8 cellular contexts compared by ENCODE assay signal in the genomic region with DNA sequence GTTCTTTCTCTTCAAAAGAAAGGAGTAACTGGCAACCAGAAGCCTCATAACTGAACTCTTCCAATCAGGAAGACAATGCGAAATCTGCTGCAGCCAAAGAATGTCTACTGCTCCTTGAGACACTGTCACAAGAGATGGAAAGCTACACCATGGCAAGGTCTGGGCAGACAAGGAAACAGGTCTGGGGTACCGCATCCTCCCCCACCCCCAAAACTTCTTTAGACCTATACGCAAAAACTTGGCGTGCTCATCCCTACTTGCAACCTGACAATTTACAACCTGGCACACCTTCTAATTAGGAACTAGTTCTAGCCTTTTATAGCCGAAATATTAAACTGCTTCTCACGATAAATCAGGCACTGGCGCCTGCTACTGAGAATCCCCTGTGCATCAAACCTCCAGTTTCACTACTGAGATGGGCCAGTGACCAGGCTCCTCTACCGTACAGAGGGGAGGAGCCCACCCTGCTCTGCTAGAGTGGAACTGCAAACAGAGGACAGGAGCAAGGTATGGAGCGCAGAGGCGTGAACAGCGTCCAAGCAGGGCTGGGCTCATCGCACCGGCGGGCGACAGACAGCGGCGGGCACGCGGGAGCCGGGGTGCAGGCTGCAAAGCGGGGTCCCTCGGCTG. TPM values are rescaled to one million over a fixed set of nuclear protein-coding genes. Genes with fewer than 3 reads are reported as not detected.
DNase-seq lines count a peak whose midpoint lies in the region; ATAC-seq and TF ChIP-seq lines count a peak whose summit lies in the region.

No MANE protein-coding gene starts in this region.

- intact Hi-C loops in HCT116 (cut with micrococcal nuclease) (no loop called here), Right ventricle myocardium superior (cut with DNase I) (loop anchor here (5.0 to 10.0 kb wide), 2 partner anchors 63 to 151 kb away; no protein-coding TSS in a partner anchor)

- H4K12ac ChIP-seq in trophoblast cell (ENCODE audit: low read depth, low read length) = no peak overlapping the region

- H2AK5ac ChIP-seq in trophoblast cell (ENCODE audit: low read length) = no peak overlapping the region

- no peak overlapping the region for H4K8ac ChIP-seq in trophoblast cell (ENCODE audit: low read depth, low read length)

- H3K79me2 ChIP-seq in HCT116 (ENCODE audit: insufficient read depth, low read length) = peaks cover 3% of the 10 kb centered on the region; the same call in 1 of the 2 replicates
- peaks cover 27% of the 10 kb centered on the region for H3K79me2 ChIP-seq in Loucy (ENCODE audit: insufficient read depth, low read length)
- H3K79me2 ChIP-seq in trophoblast cell (ENCODE audit: control insufficient read depth, insufficient read depth, low read length, poor library complexity) = peaks cover 22% of the 10 kb centered on the region

- no peak for TF ChIP-seq POLR2A in HCT116 (IDR thresholded peaks at IDR 0.05; ENCODE audit: borderline replicate concordance, extremely low read depth, insufficient read depth, insufficient read length)

- no peak overlapping the region for H2AFZ ChIP-seq in HCT116 (ENCODE audit: low read depth, low read length, poor library complexity, severe bottlenecking)
- H2AFZ ChIP-seq in Loucy (ENCODE audit: low read length) = peak overlapping the region; percentile 97
- peak overlapping the region; percentile 78 for H2AFZ ChIP-seq in trophoblast cell (ENCODE audit: insufficient read depth, low read length, poor library complexity)

- no peak overlapping the region for H2BK12ac ChIP-seq in trophoblast cell (ENCODE audit: low read length)

- no peak for DNase-seq in activated T-cell treated with anti-CD3 and anti-CD28 coated beads, Interleukin-2, amount 50 U/mL, for 4 hours
- no peak for DNase-seq in activated T-cell treated with anti-CD3 and anti-CD28 coated beads, Interleukin-2, amount 50 U/mL, for 48 hours
- DNase-seq in HCT116 (ENCODE audit: low read depth, low spot score) = no peak
- no peak for DNase-seq in activated naive CD4-positive, alpha-beta T cell treated with anti-CD3 and anti-CD28 coated beads, Interleukin-2, amount 50 U/mL, for 72 hours (ENCODE audit: low spot score in 2 of 2)
- DNase-seq in Right ventricle myocardium superior = no peak
- peak in 1 of 2 donors; percentile 46 for DNase-seq in trophoblast cell
- DNase-seq in OCI-M2 (lab: John Stamatoyannopoulos, UW; ENCODE audit: unreplicated experiment) = no peak

- no peaks in the 10 kb centered on the region for H3K27me3 ChIP-seq in HCT116 (ENCODE audit: insufficient read depth, low read length)
- H3K27me3 ChIP-seq in Loucy (ENCODE audit: insufficient read depth, low read length, poor library complexity, severe bottlenecking) = no peaks in the 10 kb centered on the region
- no peaks in the 10 kb centered on the region for H3K27me3 ChIP-seq in trophoblast cell (ENCODE audit: insufficient read depth, low read length)

- RAD21 ChIA-PET in HCT116 (lab: Charles Lee; ENCODE audit: low non-redundant PET in 1 of 2, low total read pairs in 2 of 2, uncharacterized antibody in 2 of 2, unreplicated experiment in 2 of 2) = no interaction called here

- peaks cover 10 to 19% of the 10 kb centered on the region in 2 experiments for H3K4me1 ChIP-seq in HCT116 (ENCODE audit: control insufficient read depth in 1 of 2, insufficient read depth in 2 of 2, low read length in 2 of 2)
- H3K4me1 ChIP-seq in Loucy (ENCODE audit: insufficient read depth, low read length, poor library complexity, severe bottlenecking) = peaks cover 27% of the 10 kb centered on the region
- peaks cover 4 to 11% of the 10 kb centered on the region in 2 experiments for H3K4me1 ChIP-seq in trophoblast cell (ENCODE audit: control insufficient read depth in 1 of 2, insufficient read depth in 2 of 2, low read length in 2 of 2)

- peaks cover 5% of the 10 kb centered on the region for H3K36me3 Mint-ChIP-seq in activated T-cell treated with anti-CD3 and anti-CD28 coated beads, Interleukin-2, amount 50 U/mL, for 4 hours (ENCODE audit: insufficient read depth)
- H3K36me3 Mint-ChIP-seq in activated naive CD4-positive, alpha-beta T cell treated with anti-CD3 and anti-CD28 coated beads, Interleukin-2, amount 50 U/mL, for 72 hours = peaks cover 0 to 5% of the 10 kb centered on the region in 2 donors

- no peak overlapping the region for H3K23ac ChIP-seq in trophoblast cell (ENCODE audit: low read length)

- TF ChIP-seq CTCF in HCT116 (IDR thresholded peaks at IDR 0.05 in 2 of 3, conservative IDR thresholded peaks at IDR 0.05 in 1 of 3; ENCODE audit: borderline replicate concordance in 1 of 3, insufficient read depth in 1 of 3, low read depth in 2 of 3, low read length in 2 of 3) = 0 out of 6 replicates have a peak, but pooled peaks of 1 of the 3 experiments have one; percentile 4
- TF ChIP-seq CTCF in Loucy (conservative IDR thresholded peaks at IDR 0.05; ENCODE audit: low read length) = no peak

- no CpG with 5 or more reads among the region's 22 CpGs for WGBS in trophoblast cell (ENCODE audit: extremely low coverage, insufficient coverage, insufficient read length)

- peak; percentile 42 to 45 for ATAC-seq in activated T-cell treated with anti-CD3 and anti-CD28 coated beads, Interleukin-2, amount 50 U/mL, for 4 hours
- peak; percentile 60 for ATAC-seq in HCT116
- peak; percentile 39 to 49 for ATAC-seq in activated naive CD4-positive, alpha-beta T cell treated with anti-CD3 and anti-CD28 coated beads, Interleukin-2, amount 50 U/mL, for 72 hours
- peak; percentile 60 for ATAC-seq in Right ventricle myocardium superior (ENCODE audit: poor library complexity)

- no peaks in the 10 kb centered on the region for H3K9me2 ChIP-seq in HCT116 (ENCODE audit: insufficient read depth)
- H3K9me2 ChIP-seq in Loucy (replicated peaks; ENCODE audit: low read depth, low read length) = no peaks in the 10 kb centered on the region

- POLR2A ChIA-PET in HCT116 (lab: Charles Lee) = no interaction called here

- H3K9me3 ChIP-seq in HCT116 (ENCODE audit: control insufficient read depth in 1 of 2, insufficient read depth in 1 of 2, low read depth in 1 of 2, low read length in 2 of 2) = no peaks in the 10 kb centered on the region
- no peaks in the 10 kb centered on the region for H3K9me3 ChIP-seq in Loucy (ENCODE audit: insufficient read depth, low read depth, low read length)
- peaks cover 5% of the 10 kb centered on the region for H3K9me3 ChIP-seq in trophoblast cell (ENCODE audit: insufficient read depth, low read depth, low read length)

- H3K9ac ChIP-seq in HCT116 (ENCODE audit: low read length) (peak overlapping the region; percentile 70), Loucy (ENCODE audit: low read depth, low read length, poor library complexity, severe bottlenecking) (peak overlapping the region; percentile 76), trophoblast cell (ENCODE audit: low read length) (peak overlapping the region; percentile 95)

- peak overlapping the region; percentile 91 for H2BK120ac ChIP-seq in trophoblast cell (ENCODE audit: insufficient read depth, low read length, poor library complexity)

- H3K4me3 Mint-ChIP-seq in activated T-cell treated with anti-CD3 and anti-CD28 coated beads, Interleukin-2, amount 50 U/mL, for 4 hours = peak overlapping the region; percentile 88

- peak overlapping the region; percentile 54 for H3K18ac ChIP-seq in trophoblast cell (ENCODE audit: low read length)

- H3K27ac ChIP-seq in HCT116 (ENCODE audit: low read depth, low read length) = peak overlapping the region; percentile 82; the same call in 1 of the 2 replicates
- H3K27ac ChIP-seq in trophoblast cell (ENCODE audit: low read depth, low read length) = peak overlapping the region; percentile 89

- no peaks in the 10 kb centered on the region for H3F3A ChIP-seq in Loucy (ENCODE audit: low read depth)

- peaks cover 14% of the 10 kb centered on the region for H3K79me1 ChIP-seq in trophoblast cell (ENCODE audit: low read length)

- H3K4me1 Mint-ChIP-seq in activated T-cell treated with anti-CD3 and anti-CD28 coated beads, Interleukin-2, amount 50 U/mL, for 4 hours (ENCODE audit: low read depth) = peaks cover 34% of the 10 kb centered on the region

- no peaks in the 10 kb centered on the region for H3K36me3 ChIP-seq in HCT116 (ENCODE audit: control insufficient read depth in 1 of 2, insufficient read depth in 2 of 2, low read length in 2 of 2)
- H3K36me3 ChIP-seq in Loucy (ENCODE audit: insufficient read depth, low read length) = no peaks in the 10 kb centered on the region
- H3K36me3 ChIP-seq in trophoblast cell (ENCODE audit: control insufficient read depth in 1 of 2, insufficient read depth in 2 of 2, low read length in 2 of 2) = peaks cover 0 to 3% of the 10 kb centered on the region in 2 experiments

- peak overlapping the region; percentile 97 for H3K4me2 ChIP-seq in HCT116 (ENCODE audit: low read length)
- H3K4me2 ChIP-seq in Loucy (ENCODE audit: low read depth, low read length, poor library complexity, severe bottlenecking) = peak overlapping the region; percentile 92
- H3K4me2 ChIP-seq in trophoblast cell (ENCODE audit: low read length) = peak overlapping the region; percentile 97

- TF ChIP-seq RAD21 in HCT116 (IDR thresholded peaks at IDR 0.05; ENCODE audit: low read depth) = no peak

- no peaks in the 10 kb centered on the region for H3K9me3 Mint-ChIP-seq in activated T-cell treated with anti-CD3 and anti-CD28 coated beads, Interleukin-2, amount 50 U/mL, for 4 hours
- no peaks in the 10 kb centered on the region for H3K9me3 Mint-ChIP-seq in activated naive CD4-positive, alpha-beta T cell treated with anti-CD3 and anti-CD28 coated beads, Interleukin-2, amount 50 U/mL, for 72 hours

- H3K4ac ChIP-seq in trophoblast cell (ENCODE audit: low read depth, low read length) = peak overlapping the region; percentile 94

- BruUV-seq in HCT116 (replicated peaks; lab: Mats Ljungman, UMichigan) = TSS peak; percentile 46

- no peaks in the 10 kb centered on the region for H4K20me1 ChIP-seq in HCT116 (ENCODE audit: insufficient read depth)
- H4K20me1 ChIP-seq in Loucy (ENCODE audit: insufficient read depth, low read length, poor library complexity, severe bottlenecking) = no peaks in the 10 kb centered on the region

- H2BK5ac ChIP-seq in trophoblast cell (ENCODE audit: low read depth, low read length, poor library complexity) = peak overlapping the region; percentile 81

- peak overlapping the region; percentile 98 for H3K14ac ChIP-seq in trophoblast cell (ENCODE audit: low read length)

- H3K27ac Mint-ChIP-seq in activated naive CD4-positive, alpha-beta T cell treated with anti-CD3 and anti-CD28 coated beads, Interleukin-2, amount 50 U/mL, for 72 hours = peak overlapping the region; percentile 74 to 89

- CTCF ChIA-PET in HCT116 (lab: Charles Lee) = no interaction called here

- peak overlapping the region; percentile 85 for H4K91ac ChIP-seq in trophoblast cell (ENCODE audit: low read depth, low read length)

- H3K4me3 ChIP-seq in HCT116 (replicated peaks in 1 of 2; ENCODE audit: low read depth in 1 of 2, low read length in 2 of 2) (peak overlapping the region; percentile 60 to 78), Loucy (ENCODE audit: low read length, poor library complexity, severe bottlenecking) (peak overlapping the region; percentile 78), trophoblast cell (ENCODE audit: low read depth, low read length) (peak overlapping the region; percentile 98)

- no peaks in the 10 kb centered on the region for H3K27me3 Mint-ChIP-seq in activated T-cell treated with anti-CD3 and anti-CD28 coated beads, Interleukin-2, amount 50 U/mL, for 4 hours (ENCODE audit: low read depth)

RNA-seq across cellular contexts. Expression of gene PLPP1, which starts 0.8 kb away (rescaled TPM):
- total RNA-seq in activated T-cell treated with anti-CD3 and anti-CD28 coated beads, Interleukin-2, amount 50 U/mL, for 4 hours = 10 to 100 TPM in 2 of 3 donors, 1 to 10 TPM in 1; 9.3 to 17.1 (median 14.6) TPM
- 10.5 TPM for total RNA-seq in HCT116 (2021; ENCODE audit: unreplicated experiment)
- 8.6 and 10.8 TPM in 2 replicates for polyA plus RNA-seq in HCT116 (2012)
- 10 to 100 TPM; 10.8 to 12.5 TPM for total RNA-seq in activated naive CD4-positive, alpha-beta T cell treated with anti-CD3 and anti-CD28 coated beads, Interleukin-2, amount 50 U/mL, for 72 hours
- total RNA-seq in Right ventricle myocardium superior = 75.9 TPM
- 87.5 and 92.7 TPM in 2 replicates for polyA plus RNA-seq in trophoblast cell (2013)
